Comparison of ENCODE assay signal across 27 cellular contexts in the genomic region with DNA sequence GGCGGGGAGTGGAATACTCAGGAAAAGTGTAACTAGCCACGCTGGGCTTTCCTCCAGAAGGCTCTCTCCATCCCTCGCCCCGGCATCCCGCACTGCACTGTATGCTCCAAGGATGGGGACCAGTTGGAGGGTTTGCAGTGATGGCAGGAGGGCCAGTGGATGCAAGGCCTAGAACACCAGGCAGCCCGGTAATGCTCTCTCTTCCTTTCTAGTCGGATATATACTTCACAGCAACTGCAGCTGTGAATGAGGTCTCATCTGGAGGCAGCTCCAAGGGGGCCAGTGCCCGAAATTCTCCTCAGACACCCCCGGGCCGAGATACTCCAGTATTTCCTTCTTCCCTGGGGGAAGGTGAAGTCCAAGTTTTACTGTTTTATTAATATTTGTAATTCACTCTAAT.
"Had no signal": no experiment of that assay in that cellular context is flagged by ENCODE, and none has a peak within 500 bp of the region (broad histone marks: within the 10 kb centered on the region; RNA-seq: fewer than 3 reads in every experiment).

No MANE protein-coding gene starts in this region.

- H3K4me3 ChIP-seq: breast epithelium, mucosa of descending colon, ovary, right lobe of liver, skin epidermis, testis, transverse colon, uterus had no signal

- H3K4me3 Mint-ChIP-seq: activated CD4-positive, alpha-beta T cell treated with anti-CD3 and anti-CD28 coated beads for 36 hours; activated naive CD4-positive, alpha-beta T cell treated with anti-CD3 and anti-CD28 coated beads, Interleukin-2, amount 50 U/mL, for 24 hours; activated naive CD8-positive, alpha-beta T cell treated with anti-CD3 and anti-CD28 coated beads, Interleukin-2, amount 50 U/mL, for 24 hours; activated T-helper 1 cell treated with anti-CD3 and anti-CD28 coated beads, Interleukin-12 subunit alpha, Interleukin-12 subunit beta, Interleukin-2, Interleukin-4 antibody, amounts not matched to agents 30 ng/mL and 10 ng/mL and 1 ng/mL, durations not matched to agents 14 hours and 24 hours and 36 hours; central memory CD8-positive, alpha-beta T cell; natural killer cell treated with Interleukin-12 subunit alpha and Interleukin-12 subunit beta and Interleukin-15 and Interleukin-18, amount 100 ng/mL, for 72 hours; T-cell had no signal

- H3K27ac Mint-ChIP-seq: activated CD4-positive, alpha-beta T cell treated with anti-CD3 and anti-CD28 coated beads for 36 hours; activated naive CD4-positive, alpha-beta T cell treated with anti-CD3 and anti-CD28 coated beads, Interleukin-2, amount 50 U/mL, for 24 hours; activated naive CD8-positive, alpha-beta T cell treated with anti-CD3 and anti-CD28 coated beads, Interleukin-2, amount 50 U/mL, for 24 hours; activated T-helper 1 cell treated with anti-CD3 and anti-CD28 coated beads, Interleukin-12 subunit alpha, Interleukin-12 subunit beta, Interleukin-2, Interleukin-4 antibody, amounts not matched to agents 30 ng/mL and 10 ng/mL and 1 ng/mL, durations not matched to agents 14 hours and 24 hours and 36 hours; natural killer cell treated with Interleukin-12 subunit alpha and Interleukin-12 subunit beta and Interleukin-15 and Interleukin-18, amount 100 ng/mL, for 72 hours; progenitor cell of endocrine pancreas; T-cell had no signal

- H3K9me3 ChIP-seq: breast epithelium, mucosa of descending colon, ovary, right lobe of liver, testis, transverse colon, uterus had no signal

- FAIRE-seq: frontal cortex had no signal

- H3K4me1 ChIP-seq: breast epithelium, testis, uterus had no signal

- ATAC-seq: activated CD4-positive, alpha-beta T cell treated with anti-CD3 and anti-CD28 coated beads for 36 hours; activated naive CD8-positive, alpha-beta T cell treated with anti-CD3 and anti-CD28 coated beads, Interleukin-2, amount 50 U/mL, for 24 hours; left ventricle myocardium superior; mucosa of descending colon; natural killer cell treated with Interleukin-12 subunit alpha and Interleukin-12 subunit beta and Interleukin-15 and Interleukin-18, amount 100 ng/mL, for 72 hours; right lobe of liver; stimulated activated naive CD8-positive, alpha-beta T cell treated with anti-CD3 and anti-CD28 coated beads, Interleukin-15, Interleukin-2, amounts not matched to agents 100 U/mL and 50 U/mL, for 24 hours; T-cell had no signal

- H3K27me3 ChIP-seq: breast epithelium, ovary, right lobe of liver, testis, transverse colon, uterus had no signal

- H3K27ac ChIP-seq: breast epithelium, ovary, right lobe of liver, testis had no signal

- H3K36me3 ChIP-seq: breast epithelium, ovary, right lobe of liver, transverse colon, uterus had no signal

- H3K36me3 Mint-ChIP-seq: activated naive CD4-positive, alpha-beta T cell treated with anti-CD3 and anti-CD28 coated beads, Interleukin-2, amount 50 U/mL, for 24 hours; natural killer cell treated with Interleukin-12 subunit alpha and Interleukin-12 subunit beta and Interleukin-15 and Interleukin-18, amount 100 ng/mL, for 72 hours; T-cell had no signal

- H3K9me3 Mint-ChIP-seq: activated naive CD4-positive, alpha-beta T cell treated with anti-CD3 and anti-CD28 coated beads, Interleukin-2, amount 50 U/mL, for 24 hours; activated naive CD8-positive, alpha-beta T cell treated with anti-CD3 and anti-CD28 coated beads, Interleukin-2, amount 50 U/mL, for 24 hours; activated T-helper 1 cell treated with anti-CD3 and anti-CD28 coated beads, Interleukin-12 subunit alpha, Interleukin-12 subunit beta, Interleukin-2, Interleukin-4 antibody, amounts not matched to agents 30 ng/mL and 10 ng/mL and 1 ng/mL, durations not matched to agents 14 hours and 24 hours and 36 hours; central memory CD8-positive, alpha-beta T cell; natural killer cell treated with Interleukin-12 subunit alpha and Interleukin-12 subunit beta and Interleukin-15 and Interleukin-18, amount 100 ng/mL, for 72 hours; T-cell had no signal

- DNase-seq: activated CD4-positive, alpha-beta T cell treated with anti-CD3 and anti-CD28 coated beads for 36 hours; activated CD4-positive, CD25-positive, alpha-beta regulatory T cell; activated gamma-delta T cell treated with Interleukin-2 at 50 U/mL for 16 hours; activated naive CD8-positive, alpha-beta T cell treated with anti-CD3 and anti-CD28 coated beads, Interleukin-2, amount 50 U/mL, for 24 hours; amygdala; dermis blood vessel endothelial cell; effector CD4-positive, alpha-beta T cell; islet precursor cell; left ventricle myocardium superior; mucosa of descending colon; ovary; stimulated activated CD4-positive, alpha-beta T cell treated with anti-CD3 and anti-CD28 coated beads, Interleukin-12 subunit alpha, Interleukin-12 subunit beta, amount 100 ng/mL, for 4 hours; stimulated activated CD4-positive, alpha-beta T cell treated with anti-CD3 and anti-CD28 coated beads, Interleukin-4, amount 100 ng/mL, for 1 hour; stimulated activated naive CD8-positive, alpha-beta T cell treated with anti-CD3 and anti-CD28 coated beads, Interleukin-15, Interleukin-2, amounts not matched to agents 100 U/mL and 50 U/mL, for 24 hours; testis; transverse colon had no signal
